Comparison of ENCODE assay signal across 8 cellular contexts in the genomic region with DNA sequence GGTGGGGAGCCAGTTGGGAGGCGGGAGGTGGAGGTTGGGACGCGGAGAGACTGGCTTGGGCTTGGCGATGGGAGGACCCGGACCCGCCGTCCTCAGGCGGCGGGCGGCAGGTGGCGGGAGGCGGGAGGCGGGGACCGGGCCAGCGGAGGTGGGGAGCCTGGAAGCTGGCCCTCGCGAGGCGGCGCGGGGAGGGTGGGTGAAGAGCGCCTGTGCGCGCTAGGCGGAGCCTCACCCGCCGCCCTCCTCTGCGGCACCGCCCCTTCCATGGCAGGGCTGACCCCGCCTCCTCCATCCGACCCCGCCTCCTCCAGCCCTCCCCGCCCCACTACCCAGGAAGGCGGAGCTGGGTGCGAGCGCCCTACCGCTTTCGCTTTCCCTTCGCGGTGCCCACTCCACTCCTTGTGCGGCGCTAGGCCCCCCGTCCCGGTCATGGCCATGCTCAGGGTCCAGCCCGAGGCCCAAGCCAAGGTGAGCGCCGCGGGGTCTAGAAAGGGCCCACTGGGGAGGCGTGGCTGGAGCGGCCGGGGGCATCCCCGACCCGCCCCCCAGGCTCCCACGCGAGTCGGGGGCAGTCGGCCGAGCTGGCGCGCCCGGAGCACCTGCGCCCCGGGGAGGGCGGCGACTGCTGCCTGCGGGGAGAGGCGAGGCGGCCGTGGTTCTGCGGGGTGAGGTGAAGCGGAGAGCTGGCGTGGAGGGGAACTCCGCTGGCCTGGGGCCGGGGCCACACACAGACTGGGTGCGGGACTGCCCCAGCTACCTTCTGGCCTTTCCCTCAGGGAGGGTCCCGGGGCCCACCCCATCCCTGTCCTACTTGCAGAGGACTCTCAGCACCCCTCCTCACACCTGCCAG. TPM values are rescaled to one million over a fixed set of nuclear protein-coding genes. Genes with fewer than 3 reads are reported as not detected.
DNase-seq lines count a peak whose midpoint lies in the region; ATAC-seq and TF ChIP-seq lines count a peak whose summit lies in the region.

A gene (plus strand): TSS at position 361 of the 850 bp plus-strand sequence. CDS start 69 bp downstream, at position 430.

- H4K20me1 ChIP-seq in mammary epithelial cell (ENCODE audit: insufficient read depth, low read length): no peaks in the 10 kb centered on the region

- H3K36me3 ChIP-seq in ACC112 (ENCODE audit: insufficient read depth, low read length): peaks cover 6% of the 10 kb centered on the region; the same call in 1 of the 2 replicates
- peaks cover 7% of the 10 kb centered on the region for H3K36me3 ChIP-seq in mammary epithelial cell (ENCODE audit: insufficient read depth, low read length)
- H3K36me3 ChIP-seq in spleen: peaks cover 3 to 36% (median 25%) of the 10 kb centered on the region in 6 donors

- H3K4me1 ChIP-seq in ACC112 (ENCODE audit: control insufficient read depth, insufficient read depth, low read length, unreplicated experiment) (peaks cover 30% of the 10 kb centered on the region), mammary epithelial cell (ENCODE audit: insufficient read depth, low read length) (peaks cover 34% of the 10 kb centered on the region), spleen (peaks cover 40 to 87% (median 66%) of the 10 kb centered on the region in 6 donors)

- no TSS peak for BruUV-seq in mammary epithelial cell (replicated peaks; lab: Mats Ljungman, UMichigan)

- no peaks in the 10 kb centered on the region for H3K9me3 Mint-ChIP-seq in immature natural killer cell

- H3K27me3 Mint-ChIP-seq in immature natural killer cell (ENCODE audit: low read depth in 3 of 3): peaks cover 1 to 7% (median 2%) of the 10 kb centered on the region in 3 donors

- peak; percentile 90 for DNase-seq in NCI-H2196 treated with DMSO at 0.1 percent for 48 hours (lab: John Stamatoyannopoulos, UW; ENCODE audit: unreplicated experiment)
- peak; percentile 87 for DNase-seq in mammary epithelial cell
- peak; percentile 95 for DNase-seq in immature natural killer cell
- peak; percentile 99 for DNase-seq in spleen

- peak within 1 kb of the TSS; percentile 93 for H3K4me3 ChIP-seq in ACC112 (ENCODE audit: low read depth, low read length)
- peak within 1 kb of the TSS; percentile 89 for H3K4me3 ChIP-seq in WI38 (ENCODE audit: low read depth, low read length)
- peak within 1 kb of the TSS; percentile 48 to 98 (median 79) for H3K4me3 ChIP-seq in mammary epithelial cell (replicated peaks in 1 of 3; ENCODE audit: insufficient read depth in 1 of 3, low read depth in 2 of 3, low read length in 3 of 3)
- peak within 1 kb of the TSS; percentile 72 to 98 (median 92) for H3K4me3 ChIP-seq in spleen

- peak; percentile 34 for ATAC-seq in GM18870 (IDR thresholded peaks at IDR 0.05; ENCODE audit: unreplicated experiment)
- peak; percentile 79 for ATAC-seq in HG03108 (IDR thresholded peaks at IDR 0.05; ENCODE audit: unreplicated experiment)

- in situ Hi-C loops in mammary epithelial cell (cut with MboI; ENCODE audit: low sequenced_read_pairs in 2 of 2): no loop called here

- peak within 1 kb of the TSS; percentile 90 to 93 (median 92) for H3K4me3 Mint-ChIP-seq in immature natural killer cell

- peak in 1 of 3 donors; percentile 44 for TF ChIP-seq POLR2A in spleen (IDR thresholded peaks at IDR 0.05)

- WGBS in mammary epithelial cell (ENCODE audit: low coverage, missing lambda C conversion rate): no CpG with 5 or more reads among the region's 75 CpGs
- WGBS in spleen, 5 donors: 0 to 1% (median 1%) methylated on average over 45 to 75 of the region's 75 CpGs

- peak within 1 kb of the TSS; percentile 62 for H2AFZ ChIP-seq in ACC112 (ENCODE audit: low read length, unreplicated experiment)
- H2AFZ ChIP-seq in mammary epithelial cell (ENCODE audit: low read depth, low read length): peak within 1 kb of the TSS; percentile 92

- H3K27ac ChIP-seq in ACC112 (ENCODE audit: low read depth, low read length) (peak within 1 kb of the TSS; percentile 54; the same call in 1 of the 2 replicates), mammary epithelial cell (ENCODE audit: insufficient read depth, low read depth, low read length) (peak within 1 kb of the TSS; percentile 59), spleen (peak within 1 kb of the TSS; percentile 92 to 99 (median 97))

- H3K27me3 ChIP-seq in ACC112 (ENCODE audit: insufficient read depth, low read length) (no peaks in the 10 kb centered on the region), mammary epithelial cell (ENCODE audit: insufficient read depth, low read length) (no peaks in the 10 kb centered on the region), spleen (replicated peaks in 1 of 7) (no peaks in the 10 kb centered on the region)

- peak within 1 kb of the TSS; percentile 89 to 96 (median 94) for H3K27ac Mint-ChIP-seq in immature natural killer cell

- H3K79me2 ChIP-seq in ACC112 (ENCODE audit: control insufficient read depth, insufficient read depth, low read length, unreplicated experiment): peaks cover 45% of the 10 kb centered on the region
- peaks cover 39% of the 10 kb centered on the region for H3K79me2 ChIP-seq in mammary epithelial cell (ENCODE audit: insufficient read depth, low read length)

- intact Hi-C loops in mammary epithelial cell (cut with micrococcal nuclease) (loop anchor here (1.0 kb wide), 2 partner anchors 21 to 163 kb away; a partner anchor contains a TSS), spleen (cut with DNase I; ENCODE audit: low total_unique reads) (no loop called here)

- peaks cover 41 to 52% of the 10 kb centered on the region in 2 donors for H3K4me1 Mint-ChIP-seq in immature natural killer cell

- H3K9ac ChIP-seq in mammary epithelial cell (ENCODE audit: insufficient read depth, low read length): peak within 1 kb of the TSS; percentile 72

- H3K9me3 ChIP-seq in mammary epithelial cell (replicated peaks; ENCODE audit: insufficient read depth, low read length) (no peaks in the 10 kb centered on the region), spleen (no peaks in the 10 kb centered on the region)

- dilution Hi-C loops in mammary epithelial cell (cut with HindIII; ENCODE audit: low sequenced_read_pairs): no loop called here

- CTCF ChIA-PET in mammary epithelial cell (lab: Charles Lee; ENCODE audit: low non-redundant PET): interaction anchor here (0.6 to 0.9 kb wide), 6 partner anchors 10 to 500 kb away, joined by 3 to 7 read pairs (median 4); a partner anchor contains a TSS

- peak within 1 kb of the TSS; percentile 86 for H3K4me2 ChIP-seq in mammary epithelial cell (ENCODE audit: insufficient read depth, low read depth, low read length)

- no peak for TF ChIP-seq CTCF in WI38 (IDR thresholded peaks at IDR 0.05; ENCODE audit: low read depth, low read length)
- no peak for TF ChIP-seq CTCF in mammary epithelial cell (conservative IDR thresholded peaks at IDR 0.05 in 1 of 2, IDR thresholded peaks at IDR 0.05 in 1 of 2; ENCODE audit: extremely low read depth in 1 of 2, insufficient read depth in 1 of 2, low read depth in 1 of 2, low read length in 2 of 2)
- TF ChIP-seq CTCF in spleen (IDR thresholded peaks at IDR 0.05 in 8 of 11, conservative IDR thresholded peaks at IDR 0.05 in 3 of 11): peak in 6 of 11 experiments; percentile 15 to 63 (median 29)

- peaks cover 3 to 26% (median 8%) of the 10 kb centered on the region in 3 donors for H3K36me3 Mint-ChIP-seq in immature natural killer cell

RNA-seq across cellular contexts. Expression of the gene that starts here (rescaled TPM):
- 10 to 100 TPM; 35.8 to 85.1 TPM for total RNA-seq in mammary epithelial cell
- polyA plus RNA-seq in mammary epithelial cell: 83.9 TPM
- 82.8 TPM for polyA minus RNA-seq in mammary epithelial cell
- 1,000 to 10,000 TPM; 1,115 to 1,243 (median 1,240) TPM for polyA plus RNA-seq in immature natural killer cell
- 100 to 1,000 TPM; 157 to 303 (median 247) TPM for total RNA-seq in spleen
- 100 to 1,000 TPM; 349 to 441 (median 364) TPM for polyA plus RNA-seq in spleen

Comparison
In these comparisons a context has a peak if more than half of its experiments do, and no peak if none do; other contexts are left out.
1. Peak in every context shown above with its lines: DNase-seq, ATAC-seq, H3K4me3 ChIP-seq and H3K27ac ChIP-seq.
2. CTCF ChIP-seq: peak in spleen (6 of 11); none in WI38 (single experiment) and mammary epithelial cell (0 of 2).